29 cellular contexts compared by ENCODE assay signal in genomic region chr11:117464778-117465177, GRCh38.
A peak's percentile ranks its signal among the peaks of the same experiment; 100 is the strongest.
DNase-seq lines count a peak whose midpoint lies in the region; TF ChIP-seq lines count a peak whose summit lies in the region.
"Had no signal": no experiment of that assay in that cellular context is flagged by ENCODE, and none has a peak within 500 bp of the region (broad histone marks: within the 10 kb centered on the region; RNA-seq: fewer than 3 reads in every experiment).

No MANE protein-coding gene starts in this region.

- H3K27ac ChIP-seq in angular gyrus (ENCODE audit: low read depth, low read length) = peak overlapping the region; percentile 77
- no peak overlapping the region for H3K27ac ChIP-seq in spleen
- H3K27ac ChIP-seq: 22Rv1; A549; BLaER1; BLaER1 treated with 17β-estradiol and CSF1 and Interleukin-3, amounts not matched to agents 10 nM and 100 nM; C4-2B had no signal

- no peaks in the 10 kb centered on the region for H3K4me1 ChIP-seq in spleen
- H3K4me1 ChIP-seq: A549, BLaER1, Caco-2 had no signal

- no peak overlapping the region for H3K4me3 ChIP-seq in spleen
- H3K4me3 ChIP-seq: A549; BLaER1; BLaER1 treated with 17β-estradiol and CSF1 and Interleukin-3, amounts not matched to agents 10 nM and 100 nM had no signal

- peaks cover 0 to 10% (median 3%) of the 10 kb centered on the region in 6 donors for H3K36me3 ChIP-seq in spleen
- H3K36me3 ChIP-seq: BE2C; BLaER1; BLaER1 treated with 17β-estradiol and CSF1 and Interleukin-3, amounts not matched to agents 10 nM and 100 nM had no signal

- H3K27me3 ChIP-seq in spleen (replicated peaks in 1 of 7) = no peaks in the 10 kb centered on the region
- H3K27me3 ChIP-seq: BE2C; BLaER1; BLaER1 treated with 17β-estradiol and CSF1 and Interleukin-3, amounts not matched to agents 10 nM and 100 nM had no signal

- TF ChIP-seq POLR2A in spleen (IDR thresholded peaks at IDR 0.05) = no peak

- TF ChIP-seq CTCF in spleen (IDR thresholded peaks at IDR 0.05 in 8 of 11, conservative IDR thresholded peaks at IDR 0.05 in 3 of 11) = no peak

- 90 to 98% (median 94%) methylated on average over 12 to 13 of the region's 13 CpGs for WGBS in spleen, 5 donors

- intact Hi-C loops in posterior vena cava (cut with DNase I) = loop anchor here in 1 of 2 donors (10.0 kb wide), 1 partner anchor 1350 kb away; no protein-coding TSS in a partner anchor
- intact Hi-C loops in spleen (cut with DNase I; ENCODE audit: low total_unique reads) = no loop called here

- H3K9me3 ChIP-seq in spleen = no peaks in the 10 kb centered on the region
- H3K9me3 ChIP-seq: A549; BE2C; BLaER1; BLaER1 treated with 17β-estradiol and CSF1 and Interleukin-3, amounts not matched to agents 10 nM and 100 nM; Caco-2 had no signal

- DNase-seq in posterior vena cava (ENCODE audit: low spot score) = peak; percentile 58
- peak; percentile 57 for DNase-seq in spleen
- DNase-seq in NCI-H2081 treated with DMSO at 0.1 percent for 48 hours (lab: John Stamatoyannopoulos, UW) = no peak
- no peak for DNase-seq in stimulated activated CD4-positive, alpha-beta T cell treated with anti-CD3 and anti-CD28 coated beads, Interleukin-4, amount 100 ng/mL, for 1 hour
- no peak for DNase-seq in NCI-H82 treated with DMSO at 0.1 percent for 48 hours (lab: John Stamatoyannopoulos, UW; ENCODE audit: unreplicated experiment)
- DNase-seq: 8988T; ACHN; AML-193; BE2C; C1 segment of cervical spinal cord; Caco-2; Calu3; CD4-positive, alpha-beta memory T cell; CD4-positive, alpha-beta T cell; CD4-positive, CD25-positive, alpha-beta regulatory T cell; CD8-positive, alpha-beta memory T cell; CD8-positive, alpha-beta T cell; COR-L47; DMS 273 treated with DMSO at 0.1 percent for 48 hours; DMS153; DMS53; DND-41; EL had no signal

Comparison
In these comparisons a context has a peak if more than half of its experiments do, and no peak if none do; other contexts are left out.
1. DNase-seq: peak in posterior vena cava (single experiment) and spleen (single experiment); none in NCI-H2081 treated with DMSO at 0.1 percent for 48 hours (single experiment), stimulated activated CD4-positive, alpha-beta T cell treated with anti-CD3 and anti-CD28 coated beads, Interleukin-4, amount 100 ng/mL, for 1 hour (single experiment) and NCI-H82 treated with DMSO at 0.1 percent for 48 hours (single experiment).